ENCODE assay signal across 8 cellular contexts in the genomic region with DNA sequence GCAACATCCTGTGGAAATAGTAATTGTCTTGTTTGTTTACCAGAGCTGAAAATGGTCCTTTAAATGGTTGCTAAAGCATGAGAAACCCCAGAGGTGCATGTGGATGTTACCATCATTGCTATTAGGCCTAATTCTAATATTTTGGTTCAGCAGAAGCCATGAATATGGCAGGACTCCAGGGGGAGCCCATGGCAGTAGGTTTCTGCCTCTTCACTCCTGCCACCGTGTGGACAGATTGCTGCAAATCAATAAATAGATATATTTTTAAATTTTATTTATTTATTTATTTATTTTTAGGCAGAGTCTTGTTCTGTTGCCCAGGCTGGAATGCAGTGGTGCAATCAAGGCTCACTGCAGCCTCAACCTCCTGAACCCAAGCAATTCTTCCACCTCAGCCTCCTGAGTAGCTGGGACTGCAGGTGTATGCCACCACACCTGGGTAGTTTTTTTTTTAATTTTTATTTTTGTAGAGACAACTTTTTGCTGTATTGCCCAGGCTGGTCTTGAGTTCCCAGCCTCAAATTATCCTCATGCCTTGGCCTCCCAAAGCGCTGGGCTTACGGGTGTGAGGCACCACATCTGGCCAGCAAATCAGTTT. TPM values are rescaled to one million over a fixed set of nuclear protein-coding genes. Genes with fewer than 3 reads are reported as not detected.
A peak's percentile ranks its signal among the peaks of the same experiment; 100 is the strongest.
DNase-seq lines count a peak whose midpoint lies in the region; ATAC-seq, FAIRE-seq and TF ChIP-seq lines count a peak whose summit lies in the region.

No MANE protein-coding gene starts in this region.

- H3K27me3 Mint-ChIP-seq in astrocyte (ENCODE audit: low read depth, unreplicated experiment), result peaks cover 10% of the 10 kb centered on the region

- no peak overlapping the region for H3K9ac ChIP-seq in astrocyte (ENCODE audit: low read length)

- H3K27ac Mint-ChIP-seq in astrocyte (ENCODE audit: unreplicated experiment), result no peak overlapping the region

- H3K27me3 ChIP-seq in astrocyte (ENCODE audit: insufficient read depth, low read length), result no peaks in the 10 kb centered on the region

- H2AFZ ChIP-seq in astrocyte (ENCODE audit: low read depth, low read length), result no peak overlapping the region

- no peak overlapping the region for H3K4me3 ChIP-seq in GM12875 (ENCODE audit: low read depth, low read length)
- no peak overlapping the region for H3K4me3 ChIP-seq in Jurkat, Clone E6-1 (ENCODE audit: low read length)
- no peak overlapping the region for H3K4me3 ChIP-seq in astrocyte (ENCODE audit: insufficient read depth, low read depth, low read length)

- FAIRE-seq in astrocyte (lab: Jason Lieb, UNC), result no peak

- no peak overlapping the region for H3K27ac ChIP-seq in astrocyte (ENCODE audit: low read depth, low read length)

- no peak for ATAC-seq in HG03432 (IDR thresholded peaks at IDR 0.05; ENCODE audit: unreplicated experiment)

- no peaks in the 10 kb centered on the region for H4K20me1 ChIP-seq in astrocyte (ENCODE audit: insufficient read depth, low read length)

- H3K4me3 Mint-ChIP-seq in astrocyte (ENCODE audit: unreplicated experiment), result no peak overlapping the region

- no peaks in the 10 kb centered on the region for H3K9me3 ChIP-seq in astrocyte (ENCODE audit: insufficient read depth, low read depth, low read length)

- DNase-seq in AG08396 (ENCODE audit: low spot score) (peak; percentile 61), RKO (ENCODE audit: low spot score) (peak; percentile 87), astrocyte (ENCODE audit: low read depth) (peak; percentile 11), iPS-NIHi11 (ENCODE audit: low spot score) (peak; percentile 75)
- DNase-seq in Jurkat, Clone E6-1 (ENCODE audit: low read depth, low spot score), result peak; percentile 46
- DNase-seq in stimulated activated CD4-positive, alpha-beta T cell treated with anti-CD3 and anti-CD28 coated beads, Interleukin-2, amount 100 ng/mL, for 48 hours, result peak; percentile 9 to 28

- TF ChIP-seq CTCF in GM12875 (IDR thresholded peaks at IDR 0.05; ENCODE audit: borderline replicate concordance, insufficient read depth, low read depth, low read length) (peak; percentile 78), astrocyte (IDR thresholded peaks at IDR 0.05; ENCODE audit: insufficient read depth, low read depth, low read length) (peak; percentile 60)

- no peaks in the 10 kb centered on the region for H3K4me1 Mint-ChIP-seq in astrocyte (ENCODE audit: low read depth, unreplicated experiment)

- no peaks in the 10 kb centered on the region for H3K4me1 ChIP-seq in astrocyte (ENCODE audit: insufficient read depth, low read length)

- no peaks in the 10 kb centered on the region for H3K36me3 Mint-ChIP-seq in astrocyte (ENCODE audit: low read depth, unreplicated experiment)

- H3K79me2 ChIP-seq in astrocyte (ENCODE audit: insufficient read depth, low read length), result no peaks in the 10 kb centered on the region

- H3K9me3 Mint-ChIP-seq in astrocyte (ENCODE audit: unreplicated experiment), result no peaks in the 10 kb centered on the region

- no peak overlapping the region for H3K4me2 ChIP-seq in astrocyte (ENCODE audit: low read length)

- H3K36me3 ChIP-seq in astrocyte (ENCODE audit: insufficient read depth, low read length), result no peaks in the 10 kb centered on the region

RNA-seq across cellular contexts. Expression of gene CAPN13, which starts 54.9 kb away (rescaled TPM):
- not detected for polyA plus RNA-seq in Jurkat, Clone E6-1 (2012; ENCODE audit: insufficient read depth, insufficient read length)
- total RNA-seq in astrocyte, result not detected in 2 replicates

Comparison
In these comparisons a context has a peak if more than half of its experiments do, and no peak if none do; other contexts are left out.
1. DNase-seq: peak in every context shown above with its lines; median percentile 87 in RKO; 75 in iPS-NIHi11; 61 in AG08396; 46 in Jurkat, Clone E6-1; 18 in stimulated activated CD4-positive, alpha-beta T cell treated with anti-CD3 and anti-CD28 coated beads, Interleukin-2, amount 100 ng/mL, for 48 hours; 11 in astrocyte.